Comparison of ENCODE assay signal across 9 cellular contexts in the genomic region with DNA sequence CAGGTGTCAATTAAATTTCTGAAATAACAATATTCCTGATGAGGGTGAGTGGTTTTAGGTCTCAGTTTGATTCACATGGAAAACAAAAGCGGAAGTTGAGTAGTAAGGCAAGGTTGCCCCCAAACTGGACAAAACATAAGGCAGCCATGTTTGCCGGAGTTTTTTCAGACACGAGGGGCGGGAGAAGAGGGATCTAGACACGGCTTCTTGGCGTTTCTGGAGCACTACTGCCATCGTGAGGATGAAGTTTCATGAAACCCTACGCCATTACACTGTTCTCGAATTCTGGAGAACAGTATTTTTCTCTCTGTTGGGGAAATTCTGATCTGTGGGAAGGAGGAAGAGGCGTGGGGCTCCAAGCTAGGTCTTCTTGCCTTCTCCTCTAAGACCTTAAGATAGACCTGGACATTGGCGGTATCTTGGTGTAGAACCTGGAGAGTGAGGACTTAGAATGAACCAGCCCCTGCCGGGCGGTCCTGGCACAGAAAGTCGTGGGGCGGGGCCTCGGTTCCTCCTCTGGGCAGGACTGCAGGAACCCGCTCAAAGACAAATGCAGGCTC.
DNase-seq lines count a peak whose midpoint lies in the region; ATAC-seq, FAIRE-seq and TF ChIP-seq lines count a peak whose summit lies in the region.
"Had no signal": no experiment of that assay in that cellular context is flagged by ENCODE, and none has a peak within 500 bp of the region (broad histone marks: within the 10 kb centered on the region; RNA-seq: fewer than 3 reads in every experiment).

No MANE protein-coding gene starts in this region.

- peak; percentile 34 for DNase-seq in GM10248 (ENCODE audit: extremely low spot score)
- DNase-seq in SK-MEL-5 (ENCODE audit: low read depth, low spot score), result peak; percentile 93
- DNase-seq in glomerular endothelial cell (ENCODE audit: extremely low read depth, low read depth, low spot score), result peak; percentile 86
- DNase-seq in urothelium cell line (ENCODE audit: low spot score), result peak; percentile 42
- no peak for DNase-seq in activated naive CD8-positive, alpha-beta T cell treated with anti-CD3 and anti-CD28 coated beads, Interleukin-2, amount 50 U/mL, for 24 hours
- no peak for DNase-seq in activated naive CD8-positive, alpha-beta T cell treated with anti-CD3 and anti-CD28 coated beads for 36 hours

- TF ChIP-seq CTCF in GM10248 (IDR thresholded peaks at IDR 0.05; ENCODE audit: control extremely low read depth, extremely low read depth, low read depth, missing control alignments), result no peak

- no peak overlapping the region for H3K4me3 Mint-ChIP-seq in activated naive CD8-positive, alpha-beta T cell treated with anti-CD3 and anti-CD28 coated beads, Interleukin-2, amount 50 U/mL, for 24 hours
- H3K4me3 Mint-ChIP-seq in activated naive CD8-positive, alpha-beta T cell treated with anti-CD3 and anti-CD28 coated beads for 36 hours, result no peak overlapping the region

- FAIRE-seq in urothelium cell line (lab: Jason Lieb, UNC), result no peak
- FAIRE-seq: islet of Langerhans had no signal

- peak; percentile 80 for ATAC-seq in HG02763 (IDR thresholded peaks at IDR 0.05; ENCODE audit: unreplicated experiment)
- no peak for ATAC-seq in activated naive CD8-positive, alpha-beta T cell treated with anti-CD3 and anti-CD28 coated beads, Interleukin-2, amount 50 U/mL, for 24 hours
- no peak for ATAC-seq in HG02884 (IDR thresholded peaks at IDR 0.05; ENCODE audit: unreplicated experiment)

- CTCF ChIA-PET in GM10248 (lab: Yijun Ruan, JAX), result no interaction called here

- H3K27me3 Mint-ChIP-seq in activated naive CD8-positive, alpha-beta T cell treated with anti-CD3 and anti-CD28 coated beads, Interleukin-2, amount 50 U/mL, for 24 hours, result no peaks in the 10 kb centered on the region
- no peaks in the 10 kb centered on the region for H3K27me3 Mint-ChIP-seq in activated naive CD8-positive, alpha-beta T cell treated with anti-CD3 and anti-CD28 coated beads for 36 hours

- POLR2A ChIA-PET in GM10248 (lab: Yijun Ruan, JAX), result no interaction called here

- H3K9me3 Mint-ChIP-seq in activated naive CD8-positive, alpha-beta T cell treated with anti-CD3 and anti-CD28 coated beads, Interleukin-2, amount 50 U/mL, for 24 hours, result no peaks in the 10 kb centered on the region
- H3K9me3 Mint-ChIP-seq in activated naive CD8-positive, alpha-beta T cell treated with anti-CD3 and anti-CD28 coated beads for 36 hours, result no peaks in the 10 kb centered on the region

- H3K36me3 Mint-ChIP-seq in activated naive CD8-positive, alpha-beta T cell treated with anti-CD3 and anti-CD28 coated beads, Interleukin-2, amount 50 U/mL, for 24 hours (ENCODE audit: low read depth), result no peaks in the 10 kb centered on the region
- peaks cover 5% of the 10 kb centered on the region for H3K36me3 Mint-ChIP-seq in activated naive CD8-positive, alpha-beta T cell treated with anti-CD3 and anti-CD28 coated beads for 36 hours

- in situ Hi-C loops in SK-MEL-5 (cut with HindIII; ENCODE audit: low pct_unique_long_range_greater_than_20kb, low sequenced_read_pairs), result no loop called here

- H3K4me1 Mint-ChIP-seq in activated naive CD8-positive, alpha-beta T cell treated with anti-CD3 and anti-CD28 coated beads, Interleukin-2, amount 50 U/mL, for 24 hours, result no peaks in the 10 kb centered on the region
- no peaks in the 10 kb centered on the region for H3K4me1 Mint-ChIP-seq in activated naive CD8-positive, alpha-beta T cell treated with anti-CD3 and anti-CD28 coated beads for 36 hours

- H3K27ac Mint-ChIP-seq in activated naive CD8-positive, alpha-beta T cell treated with anti-CD3 and anti-CD28 coated beads, Interleukin-2, amount 50 U/mL, for 24 hours, result no peak overlapping the region
- no peak overlapping the region for H3K27ac Mint-ChIP-seq in activated naive CD8-positive, alpha-beta T cell treated with anti-CD3 and anti-CD28 coated beads for 36 hours

Comparison
In these comparisons a context has a peak if more than half of its experiments do, and no peak if none do; other contexts are left out.
1. DNase-seq: peak in GM10248 (single experiment), SK-MEL-5 (single experiment), glomerular endothelial cell (single experiment) and urothelium cell line (single experiment); none in activated naive CD8-positive, alpha-beta T cell treated with anti-CD3 and anti-CD28 coated beads, Interleukin-2, amount 50 U/mL, for 24 hours (single experiment) and activated naive CD8-positive, alpha-beta T cell treated with anti-CD3 and anti-CD28 coated beads for 36 hours (single experiment).